In the genomic region with DNA sequence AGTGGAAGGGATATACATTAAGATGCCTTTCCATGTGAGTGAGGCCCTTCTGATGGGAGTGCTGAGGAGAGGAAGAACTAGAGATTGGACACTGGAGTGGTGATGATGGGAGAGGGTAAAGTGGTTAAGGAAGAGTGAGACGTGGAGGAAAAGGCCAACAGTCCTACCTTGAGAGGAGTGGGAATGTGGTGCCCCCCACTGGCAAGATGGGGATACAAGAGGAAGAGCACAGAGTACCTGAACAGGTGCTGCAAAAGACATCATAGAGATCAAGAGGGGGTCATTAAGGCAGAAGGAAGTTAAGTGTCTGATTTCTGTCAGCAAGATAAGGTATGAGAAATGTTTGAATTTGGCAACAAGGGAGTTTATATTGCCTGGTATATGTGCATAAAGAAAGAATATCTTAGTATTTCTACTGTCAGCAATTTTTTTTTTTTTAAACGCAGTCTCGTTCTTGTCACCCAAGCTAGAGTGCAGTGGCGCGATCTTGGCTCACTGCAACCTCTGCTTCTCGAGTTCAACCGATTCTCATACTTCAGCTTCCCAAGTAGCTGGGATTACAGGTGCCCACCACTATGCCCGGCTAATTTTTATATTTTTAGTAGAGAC, we compare ENCODE assay signal across 8 cellular contexts. TPM values are rescaled to one million over a fixed set of nuclear protein-coding genes. Genes with fewer than 3 reads are reported as not detected.
DNase-seq lines count a peak whose midpoint lies in the region; ATAC-seq, FAIRE-seq and TF ChIP-seq lines count a peak whose summit lies in the region.

No MANE protein-coding gene starts in this region.

- H3K4ac ChIP-seq in H1 (replicated peaks; ENCODE audit: insufficient read length, low read depth, low read length): no peak overlapping the region

- H4K20me1 ChIP-seq in H1 (replicated peaks in 1 of 2; ENCODE audit: control insufficient read depth in 1 of 2, insufficient read depth in 2 of 2, low read length in 2 of 2): peaks cover 0 to 5% of the 10 kb centered on the region in 2 experiments
- peaks cover 8% of the 10 kb centered on the region for H4K20me1 ChIP-seq in osteoblast (ENCODE audit: insufficient read depth, low read length)

- H3K36me3 ChIP-seq in H1 (ENCODE audit: control insufficient read depth in 2 of 4, insufficient read depth in 4 of 4, low read length in 3 of 4) (peaks cover 0 to 3% (median 0%) of the 10 kb centered on the region in 4 experiments; a peak in 2 of 8 replicates), osteoblast (ENCODE audit: insufficient read depth, low read length) (peaks cover 5% of the 10 kb centered on the region)

- POLR2A ChIA-PET in activated B cell treated with CpG ODN at 0.5 μM for 24 hours (lab: Charles Lee) (interaction anchor here (0.6 kb wide), 1 partner anchor 143 kb away, joined by 6 read pairs; no protein-coding TSS in a partner anchor), H1 (lab: Charles Lee; ENCODE audit: partially characterized antibody) (interaction anchor here (1.0 to 1.1 kb wide), 2 partner anchors 11 to 69 kb away, joined by 3 to 5 read pairs; partner anchors contain the start of gene NDUFAF3)

- H4K5ac ChIP-seq in H1 (ENCODE audit: insufficient read length, low read depth, low read length): no peak overlapping the region

- H3K4me1 Mint-ChIP-seq in activated B cell treated with CpG ODN at 0.5 μM for 24 hours: no peaks in the 10 kb centered on the region

- H3K79me1 ChIP-seq in H1 (ENCODE audit: low read depth, low read length): no peaks in the 10 kb centered on the region; the same call in 1 of the 2 replicates

- H3K27ac Mint-ChIP-seq in activated B cell treated with CpG ODN at 0.5 μM for 24 hours: no peak overlapping the region

- H2BK12ac ChIP-seq in H1 (ENCODE audit: low read depth, low read length): no peak overlapping the region

- no peaks in the 10 kb centered on the region for H3K27me3 Mint-ChIP-seq in activated B cell treated with CpG ODN at 0.5 μM for 24 hours

- ATAC-seq in activated B cell treated with CpG ODN at 0.5 μM for 24 hours (ENCODE audit: low read depth) (peak; percentile 31), HG03520 (IDR thresholded peaks at IDR 0.05; ENCODE audit: unreplicated experiment) (no peak)

- H2AK5ac ChIP-seq in H1 (ENCODE audit: low read depth, low read length): no peak overlapping the region

- no peak overlapping the region for H4K8ac ChIP-seq in H1 (ENCODE audit: extremely low read depth, insufficient read depth, low read length)

- intact Hi-C loops in activated B cell treated with CpG ODN at 0.5 μM for 24 hours (cut with micrococcal nuclease): loop anchor here (1.0 kb wide), 1 partner anchor 215 kb away; no protein-coding TSS in a partner anchor

- no peak for TF ChIP-seq POLR2A in H1 (IDR thresholded peaks at IDR 0.05; ENCODE audit: control extremely low read depth in 1 of 2, low read depth in 2 of 2, low read length in 2 of 2)

- no peak overlapping the region for H3K18ac ChIP-seq in H1 (ENCODE audit: extremely low read depth, low read length)

- no peaks in the 10 kb centered on the region for H3K23me2 ChIP-seq in H1 (ENCODE audit: low read depth, low read length)

- H3K79me2 ChIP-seq in H1 (ENCODE audit: control insufficient read depth in 1 of 2, insufficient read depth in 2 of 2, low read length in 2 of 2) (peaks cover 0 to 54% of the 10 kb centered on the region in 2 experiments; a peak in 2 of 4 replicates), osteoblast (ENCODE audit: insufficient read depth, low read length) (peaks cover 70% of the 10 kb centered on the region)

- H3K9me3 Mint-ChIP-seq in activated B cell treated with CpG ODN at 0.5 μM for 24 hours: no peaks in the 10 kb centered on the region

- H3K4me2 ChIP-seq in H1 (ENCODE audit: insufficient read depth in 1 of 2, low read depth in 2 of 2, low read length in 2 of 2) (no peak overlapping the region), osteoblast (ENCODE audit: insufficient read depth, low read length) (no peak overlapping the region)

- H3K4me1 ChIP-seq in H1 (replicated peaks in 1 of 4; ENCODE audit: control insufficient read depth in 3 of 4, insufficient read depth in 4 of 4, low read length in 3 of 4) (peaks cover 0 to 7% (median 0%) of the 10 kb centered on the region in 4 experiments; a peak in 2 of 7 replicates), osteoblast (ENCODE audit: insufficient read depth, low read length) (no peaks in the 10 kb centered on the region)

- no peak overlapping the region for H2BK120ac ChIP-seq in H1 (replicated peaks; ENCODE audit: low read depth, low read length)

- DNase-seq in GM20000 (ENCODE audit: low spot score): peak; percentile 32
- no peak for DNase-seq in activated B cell treated with CpG ODN at 0.5 μM for 24 hours
- peak; percentile 7 to 79 for DNase-seq in H1 (ENCODE audit: low read depth in 1 of 2, low spot score in 2 of 2)
- peak; percentile 29 for DNase-seq in osteoblast (ENCODE audit: insufficient read length, low spot score, missing footprints)
- DNase-seq in NCI-H187 (lab: John Stamatoyannopoulos, UW): no peak
- DNase-seq in NCI-H128 (lab: John Stamatoyannopoulos, UW; ENCODE audit: unreplicated experiment): no peak

- H3K27ac ChIP-seq in 22Rv1 (no peak overlapping the region), H1 (ENCODE audit: low read depth, low read length) (no peak overlapping the region), osteoblast (ENCODE audit: low read depth, low read length) (no peak overlapping the region)

- H3K4me3 Mint-ChIP-seq in activated B cell treated with CpG ODN at 0.5 μM for 24 hours: no peak overlapping the region

- H3K9me3 ChIP-seq in H1 (ENCODE audit: insufficient read depth in 2 of 2, low read depth in 1 of 2, low read length in 1 of 2): no peaks in the 10 kb centered on the region
- H3K9me3 ChIP-seq in osteoblast (ENCODE audit: low read depth, low read length): no peaks in the 10 kb centered on the region

- H3K14ac ChIP-seq in H1 (ENCODE audit: insufficient read length): no peak overlapping the region

- H2AFZ ChIP-seq in H1 (ENCODE audit: low read length) (no peak overlapping the region), osteoblast (ENCODE audit: low read length) (no peak overlapping the region)

- peak; percentile 98 for FAIRE-seq in H1 (lab: Jason Lieb, UNC)

- no peak overlapping the region for H3K23ac ChIP-seq in H1 (ENCODE audit: insufficient read length)

- no peak overlapping the region for H2BK5ac ChIP-seq in H1 (ENCODE audit: low read depth, low read length)

- no peak overlapping the region for H3K9ac ChIP-seq in H1 (replicated peaks in 1 of 4; ENCODE audit: extremely low read depth in 1 of 4, low read depth in 3 of 4, low read length in 3 of 4)

- H3K4me3 ChIP-seq in H1 (ENCODE audit: extremely low read depth in 1 of 4, insufficient read depth in 2 of 4, low read depth in 3 of 4, low read length in 4 of 4) (no peak overlapping the region), osteoblast (ENCODE audit: insufficient read depth, low read length) (no peak overlapping the region)

- TF ChIP-seq RAD21 in H1 (IDR thresholded peaks at IDR 0.05 in 1 of 2, conservative IDR thresholded peaks at IDR 0.05 in 1 of 2; ENCODE audit: low read depth in 2 of 2, low read length in 2 of 2): peak; percentile 83

- no peaks in the 10 kb centered on the region for H3K27me3 ChIP-seq in H1 (replicated peaks in 1 of 4; ENCODE audit: control insufficient read depth in 3 of 4, extremely low read depth in 1 of 4, insufficient read depth in 3 of 4, low read length in 3 of 4)
- no peaks in the 10 kb centered on the region for H3K27me3 ChIP-seq in osteoblast (ENCODE audit: insufficient read depth, low read length)

- peaks cover 35% of the 10 kb centered on the region for H3K36me3 Mint-ChIP-seq in activated B cell treated with CpG ODN at 0.5 μM for 24 hours (ENCODE audit: low read depth)

- TF ChIP-seq CTCF in 22Rv1 (IDR thresholded peaks at IDR 0.05) (peak; percentile 56), GM20000 (IDR thresholded peaks at IDR 0.05; ENCODE audit: extremely low read depth, missing control alignments) (peak; percentile 56), activated B cell treated with CpG ODN at 0.5 μM for 24 hours (IDR thresholded peaks at IDR 0.05) (no peak), H1 (IDR thresholded peaks at IDR 0.05; ENCODE audit: control extremely low read depth in 1 of 3, insufficient read depth in 1 of 3, low read depth in 1 of 3, low read length in 3 of 3) (peak; percentile 62 to 91 (median 78)), osteoblast (IDR thresholded peaks at IDR 0.05; ENCODE audit: extremely low read depth, low read depth, low read length) (peak; percentile 39)

- no peak for TF ChIP-seq EP300 in H1 (IDR thresholded peaks at IDR 0.05; ENCODE audit: borderline replicate concordance in 1 of 2, low read depth in 2 of 2, low read length in 2 of 2)

- CTCF ChIA-PET in activated B cell treated with CpG ODN at 0.5 μM for 24 hours (lab: Charles Lee): interaction anchor here (1.0 to 1.1 kb wide), 2 partner anchors 215 to 217 kb away, joined by 4 to 5 read pairs; no protein-coding TSS in a partner anchor
- CTCF ChIA-PET in H1 (lab: Charles Lee; ENCODE audit: partially characterized antibody): interaction anchor here (0.6 to 6.1 kb wide), 19 partner anchors 9 to 279 kb away, joined by 3 to 53 read pairs (median 3); no protein-coding TSS in a partner anchor

- H3K56ac ChIP-seq in H1 (replicated peaks; ENCODE audit: insufficient read length, low read depth, low read length): no peak overlapping the region

- H2BK20ac ChIP-seq in H1 (ENCODE audit: low read length): no peak overlapping the region

- 91% methylated on average over 8 of the region's 8 CpGs; no CpG with 5 or more reads in 1 of the 2 experiments for WGBS in H1 (ENCODE audit: extremely low coverage in 1 of 2, insufficient coverage in 1 of 2, insufficient read length in 1 of 2, insufficient replicate concordance in 2 of 2, low coverage in 1 of 2, low lambda C conversion rate in 2 of 2, missing lambda C conversion rate in 1 of 2), 2 experiments

- H4K91ac ChIP-seq in H1 (replicated peaks; ENCODE audit: insufficient read length, low read length): no peak overlapping the region

- H2BK15ac ChIP-seq in H1 (ENCODE audit: low read length): no peak overlapping the region

RNA-seq across cellular contexts. Expression of gene ARIH2, which starts 34.0 kb away (rescaled TPM):
- 96.6 and 112 TPM in 2 replicates for total RNA-seq in activated B cell treated with CpG ODN at 0.5 μM for 24 hours
- total RNA-seq in H1 (2021; fragmentation: NEBNext Ultra II Directional; extraction: Animal tissue kit (Norgen Biotek cat#: 25700)): 121 and 136 TPM in 2 replicates
- 70.3 and 72.9 TPM in 2 replicates for polyA plus RNA-seq in H1 (2011; rRNA removed)
- polyA plus RNA-seq in H1 (2011; cell fraction: cytosol; rRNA removed): 84.5 TPM
- polyA plus RNA-seq in H1 (2011; cell fraction: nucleus; rRNA removed): 101 TPM
- 73.0 to 87.2 TPM (median 83.2 TPM) in 4 replicates for polyA plus RNA-seq in H1 (2012, experiment 1 of 2)
- 21.8 TPM for polyA plus RNA-seq in H1 (2012, experiment 2 of 2)
- 58.5 TPM for polyA plus RNA-seq in H1 (2013, experiment 1 of 2)
- 59.3 TPM for polyA plus RNA-seq in H1 (2013, experiment 2 of 2)
- polyA minus RNA-seq in H1 (2011; rRNA and poly(A)+ RNA removed): 171 and 221 TPM in 2 replicates
- 86.0 TPM for polyA minus RNA-seq in H1 (2011; cell fraction: cytosol; rRNA and poly(A)+ RNA removed)
- 73.0 TPM for polyA minus RNA-seq in H1 (2011; cell fraction: nucleus; rRNA and poly(A)+ RNA removed)
- total RNA-seq in osteoblast: 69.1 and 82.5 TPM in 2 replicates

RNA-seq across cellular contexts. Expression of gene P4HTM, which starts 37.4 kb away (rescaled TPM):
- total RNA-seq in activated B cell treated with CpG ODN at 0.5 μM for 24 hours (26.0 and 34.4 TPM in 2 replicates), osteoblast (31.8 and 32.4 TPM in 2 replicates)
- 18.6 and 19.1 TPM in 2 replicates for total RNA-seq in H1 (2021; fragmentation: NEBNext Ultra II Directional; extraction: Animal tissue kit (Norgen Biotek cat#: 25700))
- 25.4 and 31.1 TPM in 2 replicates for polyA plus RNA-seq in H1 (2011; rRNA removed)
- polyA plus RNA-seq in H1 (2011; cell fraction: cytosol; rRNA removed): 29.9 TPM
- polyA plus RNA-seq in H1 (2011; cell fraction: nucleus; rRNA removed): 89.3 TPM
- 12.6 to 22.7 TPM (median 21.6 TPM) in 4 replicates for polyA plus RNA-seq in H1 (2012, experiment 1 of 2)
- 14.0 TPM for polyA plus RNA-seq in H1 (2012, experiment 2 of 2)
- 18.0 TPM for polyA plus RNA-seq in H1 (2013, experiment 1 of 2)
- 14.1 TPM for polyA plus RNA-seq in H1 (2013, experiment 2 of 2)
- 34.6 and 38.0 TPM in 2 replicates for polyA minus RNA-seq in H1 (2011; rRNA and poly(A)+ RNA removed)
- 24.7 TPM for polyA minus RNA-seq in H1 (2011; cell fraction: cytosol; rRNA and poly(A)+ RNA removed)
- polyA minus RNA-seq in H1 (2011; cell fraction: nucleus; rRNA and poly(A)+ RNA removed): 72.0 TPM

RNA-seq across cellular contexts. Expression of gene SLC25A20, which starts 53.9 kb away (rescaled TPM):
- total RNA-seq in activated B cell treated with CpG ODN at 0.5 μM for 24 hours (9.9 and 11.0 TPM in 2 replicates), osteoblast (11.2 and 11.9 TPM in 2 replicates)
- 3.8 and 5.1 TPM in 2 replicates for total RNA-seq in H1 (2021; fragmentation: NEBNext Ultra II Directional; extraction: Animal tissue kit (Norgen Biotek cat#: 25700))
- polyA plus RNA-seq in H1 (2011; rRNA removed): 2.6 and 4.0 TPM in 2 replicates
- polyA plus RNA-seq in H1 (2011; cell fraction: cytosol; rRNA removed): 5.7 TPM
- polyA plus RNA-seq in H1 (2011; cell fraction: nucleus; rRNA removed): 2.6 TPM
- 4.3 to 6.5 TPM (median 5.0 TPM) in 4 replicates for polyA plus RNA-seq in H1 (2012, experiment 1 of 2)
- 3.6 TPM for polyA plus RNA-seq in H1 (2012, experiment 2 of 2)
- polyA plus RNA-seq in H1 (2013, experiment 1 of 2): 3.5 TPM
- polyA plus RNA-seq in H1 (2013, experiment 2 of 2): 4.0 TPM
- polyA minus RNA-seq in H1 (2011; rRNA and poly(A)+ RNA removed): 2.8 and 4.1 TPM in 2 replicates
- 2.0 TPM for polyA minus RNA-seq in H1 (2011; cell fraction: cytosol; rRNA and poly(A)+ RNA removed)
- 2.4 TPM for polyA minus RNA-seq in H1 (2011; cell fraction: nucleus; rRNA and poly(A)+ RNA removed)

RNA-seq across cellular contexts. Expression of gene WDR6, which starts 54.6 kb away (rescaled TPM):
- total RNA-seq in activated B cell treated with CpG ODN at 0.5 μM for 24 hours (205 and 250 TPM in 2 replicates), osteoblast (74.3 and 98.4 TPM in 2 replicates)
- total RNA-seq in H1 (2021; fragmentation: NEBNext Ultra II Directional; extraction: Animal tissue kit (Norgen Biotek cat#: 25700)): 180 and 187 TPM in 2 replicates
- polyA plus RNA-seq in H1 (2011; rRNA removed): 257 and 340 TPM in 2 replicates
- 262 TPM for polyA plus RNA-seq in H1 (2011; cell fraction: cytosol; rRNA removed)
- 878 TPM for polyA plus RNA-seq in H1 (2011; cell fraction: nucleus; rRNA removed)
- polyA plus RNA-seq in H1 (2012, experiment 1 of 2): 176 to 244 TPM (median 215 TPM) in 4 replicates
- polyA plus RNA-seq in H1 (2012, experiment 2 of 2): 172 TPM
- polyA plus RNA-seq in H1 (2013, experiment 1 of 2): 84.5 TPM
- 77.8 TPM for polyA plus RNA-seq in H1 (2013, experiment 2 of 2)
- polyA minus RNA-seq in H1 (2011; rRNA and poly(A)+ RNA removed): 252 and 296 TPM in 2 replicates
- polyA minus RNA-seq in H1 (2011; cell fraction: cytosol; rRNA and poly(A)+ RNA removed): 109 TPM
- polyA minus RNA-seq in H1 (2011; cell fraction: nucleus; rRNA and poly(A)+ RNA removed): 118 TPM

Comparison
In these comparisons a context has a peak if more than half of its experiments do, and no peak if none do; other contexts are left out.
1. DNase-seq: peak in GM20000 (single experiment), H1 (2 of 2) and osteoblast (single experiment); none in activated B cell treated with CpG ODN at 0.5 μM for 24 hours (single experiment), NCI-H187 (0 of 2) and NCI-H128 (single experiment).